Comparison of ENCODE assay signal across 21 cellular contexts in the genomic region with DNA sequence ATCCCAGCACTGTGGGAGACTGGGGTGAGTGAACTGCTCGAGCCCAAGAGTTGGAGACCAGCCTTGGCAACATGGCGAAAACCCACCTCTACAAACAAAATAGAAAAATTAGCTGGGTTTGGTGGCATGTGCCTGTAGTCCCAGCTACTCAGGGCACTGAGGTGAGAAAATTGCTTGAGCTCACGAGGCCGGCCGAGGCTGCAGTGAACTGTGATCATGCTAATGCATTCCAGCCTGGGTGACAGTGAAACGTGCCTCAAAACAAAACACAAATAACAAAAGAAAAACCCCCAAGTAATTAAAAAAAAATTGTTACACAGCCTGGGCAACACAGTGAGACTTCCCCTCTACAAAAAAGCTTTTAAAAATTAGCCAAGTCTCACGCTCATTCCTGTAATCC. TPM values are rescaled to one million over a fixed set of nuclear protein-coding genes. Genes with fewer than 3 reads are reported as not detected.
DNase-seq lines count a peak whose midpoint lies in the region; ATAC-seq and TF ChIP-seq lines count a peak whose summit lies in the region.
"Had no signal": no experiment of that assay in that cellular context is flagged by ENCODE, and none has a peak within 500 bp of the region (broad histone marks: within the 10 kb centered on the region; RNA-seq: fewer than 3 reads in every experiment).

No MANE protein-coding gene starts in this region.

- ATAC-seq in activated B cell treated with CpG ODN at 0.5 μM for 24 hours (ENCODE audit: low read depth) (no peak), GM19351 (IDR thresholded peaks at IDR 0.05; ENCODE audit: unreplicated experiment) (no peak)
- ATAC-seq in stimulated activated naive B cell treated with anti-CD40 and anti-IgM and Interleukin-4, amounts not matched to agents 10 μg/mL and 1 μg/mL and 100 μg/mL, for 72 hours (replicated peaks): no peak

- H3K36me3 Mint-ChIP-seq in activated B cell treated with CpG ODN at 0.5 μM for 24 hours (ENCODE audit: low read depth): peaks cover 52% of the 10 kb centered on the region
- peaks cover 14 to 34% of the 10 kb centered on the region in 2 donors for H3K36me3 Mint-ChIP-seq in stimulated activated naive B cell treated with anti-CD40 and anti-IgM and Interleukin-4, amounts not matched to agents 10 μg/mL and 1 μg/mL and 100 μg/mL, for 72 hours
- H3K36me3 Mint-ChIP-seq: IgD-negative memory B cell had no signal

- no peak overlapping the region for H3K4me3 Mint-ChIP-seq in activated B cell treated with CpG ODN at 0.5 μM for 24 hours
- no peak overlapping the region for H3K4me3 Mint-ChIP-seq in stimulated activated naive B cell treated with anti-CD40 and anti-IgM and Interleukin-4, amounts not matched to agents 10 μg/mL and 1 μg/mL and 100 μg/mL, for 72 hours
- H3K4me3 Mint-ChIP-seq: IgD-negative memory B cell had no signal

- POLR2A ChIA-PET in activated B cell treated with CpG ODN at 0.5 μM for 24 hours (lab: Charles Lee): interaction anchor here (1.3 to 1.8 kb wide), 2 partner anchors 26 to 71 kb away, joined by 4 to 12 read pairs; a partner anchor contains a TSS

- H3K27ac Mint-ChIP-seq in activated B cell treated with CpG ODN at 0.5 μM for 24 hours: peak overlapping the region; percentile 56
- H3K27ac Mint-ChIP-seq in stimulated activated naive B cell treated with anti-CD40 and anti-IgM and Interleukin-4, amounts not matched to agents 10 μg/mL and 1 μg/mL and 100 μg/mL, for 72 hours: peak overlapping the region; percentile 31

- peaks cover 23% of the 10 kb centered on the region for H3K36me3 ChIP-seq in right atrium auricular region

- no peak overlapping the region for H3K4me3 ChIP-seq in right atrium auricular region
- H3K4me3 ChIP-seq: HAP-1, SK-N-MC had no signal

- no peak for DNase-seq in right atrium auricular region (ENCODE audit: low spot score)
- no peak for DNase-seq in cardiac septum (ENCODE audit: low spot score)
- DNase-seq in activated B cell treated with CpG ODN at 0.5 μM for 24 hours: no peak
- peak; percentile 20 for DNase-seq in kidney tubule cell (ENCODE audit: low spot score)
- no peak for DNase-seq in stimulated activated naive B cell treated with anti-CD40 and anti-IgM and Interleukin-4, amounts not matched to agents 10 μg/mL and 1 μg/mL and 100 μg/mL, for 72 hours
- DNase-seq in NCI-H446 (lab: John Stamatoyannopoulos, UW): no peak
- DNase-seq in NCI-H524 (lab: John Stamatoyannopoulos, UW): no peak
- DNase-seq: AML-193; DMS79; Karpas-422; MM.1S; NCI-H1092 treated with DMSO at 0.1 percent for 48 hours; NCI-H2081; NCI-H2171 treated with DMSO at 0.1 percent for 48 hours; NCI-H446 treated with DMSO at 0.1 percent for 48 hours; NK-92 treated with Interleukin-12 subunit alpha and Interleukin-12 subunit beta, amount 100 ng/mL, for 24 hours; SHP77 had no signal

- peaks cover 43% of the 10 kb centered on the region for H3K4me1 Mint-ChIP-seq in activated B cell treated with CpG ODN at 0.5 μM for 24 hours
- peaks cover 14 to 46% of the 10 kb centered on the region in 2 donors for H3K4me1 Mint-ChIP-seq in stimulated activated naive B cell treated with anti-CD40 and anti-IgM and Interleukin-4, amounts not matched to agents 10 μg/mL and 1 μg/mL and 100 μg/mL, for 72 hours

- intact Hi-C loops in cardiac septum (cut with DNase I) (no loop called here), activated B cell treated with CpG ODN at 0.5 μM for 24 hours (cut with micrococcal nuclease) (no loop called here)

- H3K27ac ChIP-seq in right atrium auricular region: peak overlapping the region; percentile 20 to 53
- H3K27ac ChIP-seq: SK-N-MC had no signal

- peaks cover 0 to 48% of the 10 kb centered on the region in 2 donors for H3K4me1 ChIP-seq in right atrium auricular region

- H3K9me3 Mint-ChIP-seq in activated B cell treated with CpG ODN at 0.5 μM for 24 hours: no peaks in the 10 kb centered on the region
- no peaks in the 10 kb centered on the region for H3K9me3 Mint-ChIP-seq in stimulated activated naive B cell treated with anti-CD40 and anti-IgM and Interleukin-4, amounts not matched to agents 10 μg/mL and 1 μg/mL and 100 μg/mL, for 72 hours
- H3K9me3 Mint-ChIP-seq: IgD-negative memory B cell had no signal

- no peaks in the 10 kb centered on the region for H3K27me3 ChIP-seq in right atrium auricular region

- no peaks in the 10 kb centered on the region for H3K27me3 Mint-ChIP-seq in activated B cell treated with CpG ODN at 0.5 μM for 24 hours
- no peaks in the 10 kb centered on the region for H3K27me3 Mint-ChIP-seq in stimulated activated naive B cell treated with anti-CD40 and anti-IgM and Interleukin-4, amounts not matched to agents 10 μg/mL and 1 μg/mL and 100 μg/mL, for 72 hours
- H3K27me3 Mint-ChIP-seq: IgD-negative memory B cell had no signal

- CTCF ChIA-PET in activated B cell treated with CpG ODN at 0.5 μM for 24 hours (lab: Charles Lee): no interaction called here

- TF ChIP-seq CTCF in right atrium auricular region (IDR thresholded peaks at IDR 0.05) (no peak), activated B cell treated with CpG ODN at 0.5 μM for 24 hours (IDR thresholded peaks at IDR 0.05) (no peak)

- no peaks in the 10 kb centered on the region for H3K9me3 ChIP-seq in right atrium auricular region
- H3K9me3 ChIP-seq: HAP-1 had no signal

RNA-seq across cellular contexts. Expression of a gene that starts 5.0 kb away (rescaled TPM):
- total RNA-seq in right atrium auricular region (10 to 100 TPM; 57.1 to 69.7 TPM), cardiac septum (78.7 TPM), activated B cell treated with CpG ODN at 0.5 μM for 24 hours (41.4 and 47.6 TPM in 2 replicates)

RNA-seq across cellular contexts. Expression of a gene that starts 5.5 kb away (rescaled TPM):
- total RNA-seq in right atrium auricular region: 10 to 100 TPM; 39.9 to 41.0 TPM
- 66.1 TPM for total RNA-seq in cardiac septum
- 132 and 160 TPM in 2 replicates for total RNA-seq in activated B cell treated with CpG ODN at 0.5 μM for 24 hours

RNA-seq across cellular contexts. Expression of a gene that starts 26.8 kb away (rescaled TPM):
- total RNA-seq in right atrium auricular region (10 to 100 TPM; 13.1 to 14.4 TPM), cardiac septum (20.4 TPM), activated B cell treated with CpG ODN at 0.5 μM for 24 hours (72.5 and 80.2 TPM in 2 replicates)

RNA-seq across cellular contexts. Expression of a gene that starts 58.8 kb away (rescaled TPM):
- total RNA-seq in right atrium auricular region (100 to 1,000 TPM in 1 of 2 donors, 10 to 100 TPM in 1; 59.3 to 105 TPM), cardiac septum (109 TPM), activated B cell treated with CpG ODN at 0.5 μM for 24 hours (157 TPM in 2 replicates)

RNA-seq across cellular contexts. Expression of a gene that starts 59.0 kb away (rescaled TPM):
- 10 to 100 TPM; 24.3 to 58.0 TPM for total RNA-seq in right atrium auricular region
- 29.9 TPM for total RNA-seq in cardiac septum
- 82.0 and 85.1 TPM in 2 replicates for total RNA-seq in activated B cell treated with CpG ODN at 0.5 μM for 24 hours
